Comparison of ENCODE assay signal across 8 cellular contexts in the genomic region with DNA sequence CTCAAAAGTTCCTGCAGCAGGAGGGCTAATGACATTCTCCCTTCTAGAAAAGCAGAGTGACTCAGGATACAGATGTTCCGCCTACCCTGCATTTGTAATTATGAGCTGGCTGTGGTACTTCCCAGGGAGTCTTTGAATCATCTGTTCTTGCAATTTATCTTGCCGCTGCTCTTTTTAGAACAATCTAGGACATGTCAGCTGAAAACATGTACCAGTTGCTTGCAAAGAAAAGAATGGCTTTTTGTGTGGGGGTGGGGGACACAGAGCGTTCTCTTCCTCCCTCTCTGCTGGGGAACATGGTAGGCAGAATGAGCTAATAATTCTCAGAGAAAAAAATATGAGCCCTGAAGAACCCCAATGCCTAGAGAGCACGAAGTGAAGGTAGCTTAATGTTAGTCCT. TPM values are rescaled to one million over a fixed set of nuclear protein-coding genes. Genes with fewer than 3 reads are reported as not detected.
A peak's percentile ranks its signal among the peaks of the same experiment; 100 is the strongest.
DNase-seq lines count a peak whose midpoint lies in the region; ATAC-seq and TF ChIP-seq lines count a peak whose summit lies in the region.

No MANE protein-coding gene starts in this region.

- H2BK20ac ChIP-seq in H9 (ENCODE audit: low read depth, low read length, poor library complexity, severe bottlenecking), result no peak overlapping the region

- intact Hi-C loops in activated CD8-positive, alpha-beta T cell treated with anti-CD3 and anti-CD28 coated beads for 36 hours (cut with micrococcal nuclease), result no loop called here
- intact Hi-C loops in left lung (cut with DNase I), result no loop called here
- intact Hi-C loops in thyroid gland (cut with DNase I), result no loop called here
- intact Hi-C loops in spleen (cut with DNase I; ENCODE audit: low total_unique reads), result no loop called here

- H3K36me3 Mint-ChIP-seq in activated CD8-positive, alpha-beta T cell treated with anti-CD3 and anti-CD28 coated beads for 36 hours (ENCODE audit: low read depth), result no peaks in the 10 kb centered on the region
- no peaks in the 10 kb centered on the region for H3K36me3 Mint-ChIP-seq in activated CD8-positive, alpha-beta T cell treated with anti-CD3 and anti-CD28 coated beads, Interleukin-2, amount 10 ng/mL, durations not matched to agents 7 days and 5 days (ENCODE audit: low read depth)
- no peaks in the 10 kb centered on the region; a peak in 1 of 7 replicates for H3K36me3 Mint-ChIP-seq in H9 (ENCODE audit: insufficient read depth in 1 of 3, low read depth in 3 of 3)

- TF ChIP-seq POLR2A in thyroid gland (IDR thresholded peaks at IDR 0.05) (no peak), spleen (IDR thresholded peaks at IDR 0.05) (no peak)

- 44 to 47% methylated on average over 4 of the region's 4 CpGs for WGBS in thyroid gland, 2 donors
- WGBS in H9 (ENCODE audit: extremely low coverage, insufficient read length, low lambda C conversion rate), result no CpG with 5 or more reads among the region's 4 CpGs
- WGBS in spleen, 5 donors, result 34 to 54% (median 46%) methylated on average over 4 of the region's 4 CpGs

- no peak overlapping the region for H2AFZ ChIP-seq in H9 (ENCODE audit: low read length)

- DNase-seq in activated CD8-positive, alpha-beta T cell treated with anti-CD3 and anti-CD28 coated beads for 36 hours, result peak; percentile 38
- no peak for DNase-seq in activated CD8-positive, alpha-beta T cell treated with anti-CD3 and anti-CD28 coated beads, Interleukin-2, amount 10 ng/mL, durations not matched to agents 7 days and 5 days
- DNase-seq in amniotic stem cell (lab: John Stamatoyannopoulos, UW) (peak; percentile 69), left lung (no peak), thyroid gland (no peak), H9 (no peak), spleen (no peak)

- ATAC-seq in activated CD8-positive, alpha-beta T cell treated with anti-CD3 and anti-CD28 coated beads for 36 hours, result peak; percentile 89
- no peak for ATAC-seq in activated CD8-positive, alpha-beta T cell treated with anti-CD3 and anti-CD28 coated beads, Interleukin-2, amount 10 ng/mL, durations not matched to agents 7 days and 5 days
- ATAC-seq in left lung (peak; percentile 65), HG02678 (IDR thresholded peaks at IDR 0.05; ENCODE audit: unreplicated experiment) (no peak)

- peaks cover 14% of the 10 kb centered on the region for H3K4me1 Mint-ChIP-seq in activated CD8-positive, alpha-beta T cell treated with anti-CD3 and anti-CD28 coated beads for 36 hours (ENCODE audit: low read depth)
- no peaks in the 10 kb centered on the region for H3K4me1 Mint-ChIP-seq in activated CD8-positive, alpha-beta T cell treated with anti-CD3 and anti-CD28 coated beads, Interleukin-2, amount 10 ng/mL, durations not matched to agents 7 days and 5 days (ENCODE audit: low read depth)
- H3K4me1 Mint-ChIP-seq in H9, result peaks cover 23 to 25% of the 10 kb centered on the region in 2 experiments

- H3K36me3 ChIP-seq in left lung, result no peaks in the 10 kb centered on the region
- no peaks in the 10 kb centered on the region for H3K36me3 ChIP-seq in thyroid gland
- no peaks in the 10 kb centered on the region for H3K36me3 ChIP-seq in spleen

- H3K9me3 ChIP-seq in left lung (no peaks in the 10 kb centered on the region), thyroid gland (no peaks in the 10 kb centered on the region), H9 (ENCODE audit: control insufficient read depth, low read depth, low read length) (no peaks in the 10 kb centered on the region), spleen (no peaks in the 10 kb centered on the region)

- H3K9me3 Mint-ChIP-seq in activated CD8-positive, alpha-beta T cell treated with anti-CD3 and anti-CD28 coated beads for 36 hours, result no peaks in the 10 kb centered on the region
- H3K9me3 Mint-ChIP-seq in activated CD8-positive, alpha-beta T cell treated with anti-CD3 and anti-CD28 coated beads, Interleukin-2, amount 10 ng/mL, durations not matched to agents 7 days and 5 days (ENCODE audit: insufficient read depth), result no peaks in the 10 kb centered on the region
- H3K9me3 Mint-ChIP-seq in H9, result peaks cover 2 to 4% of the 10 kb centered on the region in 2 experiments; a peak in 3 of 5 replicates

- H4K20me1 ChIP-seq in H9 (ENCODE audit: control insufficient read depth, insufficient read depth, insufficient read length), result no peaks in the 10 kb centered on the region

- POLR2A ChIA-PET in activated CD8-positive, alpha-beta T cell treated with anti-CD3 and anti-CD28 coated beads for 36 hours (lab: Charles Lee), result no interaction called here
- POLR2A ChIA-PET in activated CD8-positive, alpha-beta T cell treated with anti-CD3 and anti-CD28 coated beads, Interleukin-2, amount 10 ng/mL, durations not matched to agents 7 days and 5 days (lab: Charles Lee), result no interaction called here

- no peak overlapping the region for H2AK5ac ChIP-seq in H9 (ENCODE audit: insufficient read length, low read length)

- H3K27me3 Mint-ChIP-seq in activated CD8-positive, alpha-beta T cell treated with anti-CD3 and anti-CD28 coated beads for 36 hours, result peaks cover 3% of the 10 kb centered on the region
- H3K27me3 Mint-ChIP-seq in activated CD8-positive, alpha-beta T cell treated with anti-CD3 and anti-CD28 coated beads, Interleukin-2, amount 10 ng/mL, durations not matched to agents 7 days and 5 days (ENCODE audit: low read depth), result peaks cover 7% of the 10 kb centered on the region
- peaks cover 97% of the 10 kb centered on the region for H3K27me3 Mint-ChIP-seq in H9 (ENCODE audit: low read depth)

- H3K9ac ChIP-seq in H9 (ENCODE audit: extremely low read depth, insufficient read length, low read length), result no peak overlapping the region

- CTCF ChIA-PET in activated CD8-positive, alpha-beta T cell treated with anti-CD3 and anti-CD28 coated beads for 36 hours (lab: Charles Lee), result interaction anchor here (0.7 to 3.8 kb wide), 2 partner anchors 9 to 10 kb away, joined by 3 to 24 read pairs; no protein-coding TSS in a partner anchor
- CTCF ChIA-PET in activated CD8-positive, alpha-beta T cell treated with anti-CD3 and anti-CD28 coated beads, Interleukin-2, amount 10 ng/mL, durations not matched to agents 7 days and 5 days (lab: Charles Lee), result interaction anchor here (2.2 to 2.7 kb wide), 2 partner anchors 8 to 203 kb away, joined by 6 to 11 read pairs; no protein-coding TSS in a partner anchor

- H2BK120ac ChIP-seq in H9 (ENCODE audit: low read depth, low read length, poor library complexity, severe bottlenecking), result no peak overlapping the region

- H3K27me3 ChIP-seq in left lung (no peaks in the 10 kb centered on the region), thyroid gland (no peaks in the 10 kb centered on the region), H9 (ENCODE audit: insufficient read depth, low read length) (peaks cover 28% of the 10 kb centered on the region; the same call in 1 of the 2 replicates), spleen (replicated peaks in 1 of 7) (peaks cover 0 to 20% (median 0%) of the 10 kb centered on the region in 7 donors)

- no peak overlapping the region for H2BK5ac ChIP-seq in H9 (ENCODE audit: insufficient read length, low read length)

- H3K4me3 Mint-ChIP-seq in activated CD8-positive, alpha-beta T cell treated with anti-CD3 and anti-CD28 coated beads for 36 hours, result no peak overlapping the region
- H3K4me3 Mint-ChIP-seq in activated CD8-positive, alpha-beta T cell treated with anti-CD3 and anti-CD28 coated beads, Interleukin-2, amount 10 ng/mL, durations not matched to agents 7 days and 5 days, result no peak overlapping the region
- no peak overlapping the region for H3K4me3 Mint-ChIP-seq in H9

- H3K4ac ChIP-seq in H9 (ENCODE audit: low read depth, low read length), result no peak overlapping the region

- H3K4me2 ChIP-seq in H9 (ENCODE audit: insufficient read depth, insufficient read length, low read length), result no peak overlapping the region

- no peak overlapping the region for H3T11ph ChIP-seq in H9 (ENCODE audit: low read length)

- TF ChIP-seq CTCF in activated CD8-positive, alpha-beta T cell treated with anti-CD3 and anti-CD28 coated beads for 36 hours (IDR thresholded peaks at IDR 0.05), result no peak
- TF ChIP-seq CTCF in left lung (IDR thresholded peaks at IDR 0.05) (no peak), thyroid gland (IDR thresholded peaks at IDR 0.05) (no peak), H9 (conservative IDR thresholded peaks at IDR 0.05) (no peak), spleen (IDR thresholded peaks at IDR 0.05 in 8 of 11, conservative IDR thresholded peaks at IDR 0.05 in 3 of 11) (no peak)

- H3K4me3 ChIP-seq in left lung, result no peak overlapping the region
- H3K4me3 ChIP-seq in thyroid gland (replicated peaks in 1 of 3), result no peak overlapping the region
- H3K4me3 ChIP-seq in spleen, result no peak overlapping the region

- H3K23me2 ChIP-seq in H9 (ENCODE audit: insufficient read length, low read depth, low read length, poor library complexity, severe bottlenecking), result no peaks in the 10 kb centered on the region

- no peak overlapping the region for H3K14ac ChIP-seq in H9 (ENCODE audit: insufficient read depth, low read length)

- H4K5ac ChIP-seq in H9 (ENCODE audit: insufficient read length, low read depth, low read length), result no peak overlapping the region

- H3K56ac ChIP-seq in H9 (ENCODE audit: insufficient read length, low read depth, low read length), result no peak overlapping the region

- H2BK15ac ChIP-seq in H9 (ENCODE audit: low read depth, low read length), result no peak overlapping the region

- no peak overlapping the region for H3K18ac ChIP-seq in H9 (ENCODE audit: insufficient read length, low read depth, low read length)

- peak overlapping the region in 1 of 2 donors; percentile 1 for H3K27ac ChIP-seq in left lung
- H3K27ac ChIP-seq in thyroid gland, result peak overlapping the region in 2 of 3 donors; percentile 68 to 78
- no peak overlapping the region for H3K27ac ChIP-seq in H9 (ENCODE audit: insufficient read length, low read depth, low read length)
- no peak overlapping the region for H3K27ac ChIP-seq in spleen

- peaks cover 14 to 26% of the 10 kb centered on the region in 2 donors for H3K4me1 ChIP-seq in left lung
- peaks cover 27 to 28% of the 10 kb centered on the region in 2 donors for H3K4me1 ChIP-seq in thyroid gland
- no peaks in the 10 kb centered on the region; the same call in 1 of the 2 replicates for H3K4me1 ChIP-seq in H9 (ENCODE audit: insufficient read depth, low read length)
- H3K4me1 ChIP-seq in spleen, result no peaks in the 10 kb centered on the region

- no peaks in the 10 kb centered on the region for H3K79me2 ChIP-seq in H9 (ENCODE audit: insufficient read depth, low read length)

- H4K8ac ChIP-seq in H9 (replicated peaks; ENCODE audit: insufficient read length, low read depth, low read length), result no peak overlapping the region

- H4K91ac ChIP-seq in H9 (ENCODE audit: insufficient read length, low read depth, low read length), result no peak overlapping the region

- no peak overlapping the region for H3K27ac Mint-ChIP-seq in activated CD8-positive, alpha-beta T cell treated with anti-CD3 and anti-CD28 coated beads for 36 hours
- H3K27ac Mint-ChIP-seq in activated CD8-positive, alpha-beta T cell treated with anti-CD3 and anti-CD28 coated beads, Interleukin-2, amount 10 ng/mL, durations not matched to agents 7 days and 5 days, result no peak overlapping the region
- no peak overlapping the region for H3K27ac Mint-ChIP-seq in H9

- H2BK12ac ChIP-seq in H9 (ENCODE audit: insufficient read length, low read depth, low read length), result no peak overlapping the region

- H3K23ac ChIP-seq in H9 (ENCODE audit: insufficient read length, low read depth, low read length), result no peak overlapping the region

- H3K79me1 ChIP-seq in H9 (ENCODE audit: insufficient read depth, low read depth, low read length, poor library complexity, severe bottlenecking), result no peaks in the 10 kb centered on the region

RNA-seq across cellular contexts. Expression of a gene that starts 51.7 kb away (rescaled TPM):
- 10 to 100 TPM; 32.0 to 33.6 TPM for total RNA-seq in activated CD8-positive, alpha-beta T cell treated with anti-CD3 and anti-CD28 coated beads for 36 hours
- total RNA-seq in activated CD8-positive, alpha-beta T cell treated with anti-CD3 and anti-CD28 coated beads, Interleukin-2, amount 10 ng/mL, durations not matched to agents 7 days and 5 days, result 10 to 100 TPM; 30.8 to 32.3 TPM
- total RNA-seq in left lung (10 to 100 TPM; 25.0 to 37.2 TPM), thyroid gland (10 to 100 TPM; 32.0 to 40.6 (median 33.7) TPM), H9 (2021) (22.9 and 23.1 TPM in 2 replicates), spleen (100 to 1,000 TPM in 2 of 7 donors, 10 to 100 TPM in 5; 52.6 to 119 (median 63.0) TPM)
- 10 to 100 TPM; 17.9 to 20.8 (median 20.1) TPM for polyA plus RNA-seq in spleen

Comparison
In these comparisons a context has a peak if more than half of its experiments do, and no peak if none do; other contexts are left out.
1. ATAC-seq: peak in activated CD8-positive, alpha-beta T cell treated with anti-CD3 and anti-CD28 coated beads for 36 hours (single experiment) and left lung (single experiment); none in activated CD8-positive, alpha-beta T cell treated with anti-CD3 and anti-CD28 coated beads, Interleukin-2, amount 10 ng/mL, durations not matched to agents 7 days and 5 days (single experiment) and HG02678 (single experiment).
2. DNase-seq: peak in activated CD8-positive, alpha-beta T cell treated with anti-CD3 and anti-CD28 coated beads for 36 hours (single experiment) and amniotic stem cell (single experiment); none in activated CD8-positive, alpha-beta T cell treated with anti-CD3 and anti-CD28 coated beads, Interleukin-2, amount 10 ng/mL, durations not matched to agents 7 days and 5 days (single experiment), left lung (0 of 2), thyroid gland (0 of 2), H9 (single experiment) and spleen (single experiment).
3. H3K27ac ChIP-seq: peak in thyroid gland (2 of 3); none in H9 (single experiment) and spleen (0 of 8).